Comparison of ENCODE assay signal across 8 cellular contexts in the genomic region with DNA sequence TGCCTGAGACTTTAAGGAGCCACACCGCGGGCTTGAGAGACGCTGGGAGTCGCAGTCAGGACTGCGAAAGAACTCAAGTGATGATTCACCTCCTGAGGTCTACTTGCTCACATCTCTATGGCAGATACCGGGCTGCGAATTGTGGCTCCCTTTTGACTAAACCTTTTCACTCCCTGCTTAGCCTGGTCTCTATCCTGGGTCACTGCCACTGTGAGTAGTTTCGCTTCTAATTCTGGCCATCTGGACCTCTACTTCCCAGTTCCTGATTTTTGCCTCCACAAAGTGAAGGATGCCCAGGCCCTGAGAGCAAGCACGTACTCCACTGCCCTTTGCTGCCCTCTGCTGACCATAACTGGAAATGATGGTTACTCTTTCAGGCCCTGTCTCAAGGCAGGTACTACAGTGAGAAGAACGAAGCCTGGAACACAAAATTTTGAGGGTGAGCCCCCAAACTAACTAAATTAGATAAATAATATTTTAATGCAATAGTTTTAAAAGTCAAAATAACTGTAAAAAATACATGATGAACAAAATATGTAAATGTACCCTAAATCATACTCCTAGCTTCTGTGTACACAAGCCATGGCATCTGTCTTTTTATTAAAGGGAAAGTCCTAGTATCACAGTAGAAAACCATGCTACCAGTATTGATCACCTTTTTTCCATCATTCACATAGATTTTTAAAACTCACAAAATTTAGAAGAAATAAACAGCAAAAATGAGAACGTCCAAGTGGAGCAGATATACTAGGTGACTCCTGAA. TPM values are rescaled to one million over a fixed set of nuclear protein-coding genes. Genes with fewer than 3 reads are reported as not detected.
DNase-seq lines count a peak whose midpoint lies in the region; ATAC-seq and TF ChIP-seq lines count a peak whose summit lies in the region.

No MANE protein-coding gene starts in this region.

- peak; percentile 92 for ATAC-seq in HG03342 (IDR thresholded peaks at IDR 0.05; ENCODE audit: unreplicated experiment)

- peaks cover 25% of the 10 kb centered on the region for H3K4me1 Mint-ChIP-seq in CD14-positive monocyte
- H3K4me1 Mint-ChIP-seq in activated CD4-positive, alpha-beta memory T cell treated with anti-CD3 and anti-CD28 coated beads, Interleukin-2, amount 10 ng/mL, durations not matched to agents 7 days and 5 days, result peaks cover 5% of the 10 kb centered on the region

- CTCF ChIA-PET in activated CD4-positive, alpha-beta memory T cell treated with anti-CD3 and anti-CD28 coated beads, Interleukin-2, amount 10 ng/mL, durations not matched to agents 7 days and 5 days (lab: Charles Lee), result interaction anchor here (1.9 to 2.0 kb wide), 2 partner anchors 13 to 421 kb away, joined by 8 to 10 read pairs; a partner anchor contains a TSS

- DNase-seq in CD14-positive monocyte (ENCODE audit: low spot score) (peak; percentile 74), GM19238 (ENCODE audit: insufficient read length, low spot score) (peak; percentile 33), NCI-H526 treated with DMSO at 0.1 percent for 48 hours (lab: John Stamatoyannopoulos, UW) (peak; percentile 31), medulla oblongata (ENCODE audit: extremely low spot score) (peak; percentile 91)
- DNase-seq in activated CD4-positive, alpha-beta memory T cell treated with anti-CD3 and anti-CD28 coated beads, Interleukin-2, amount 10 ng/mL, durations not matched to agents 7 days and 5 days, result peak; percentile 71
- peak; percentile 64 for DNase-seq in effector CD4-positive, alpha-beta T cell
- DNase-seq in stimulated activated CD4-positive, alpha-beta T cell treated with anti-CD3 and anti-CD28 coated beads, TNF-alpha, amount 100 ng/mL, for 48 hours (ENCODE audit: low read depth in 3 of 3), result peak; percentile 28 to 65 (median 64)

- intact Hi-C loops in CD14-positive monocyte (cut with micrococcal nuclease), result no loop called here

- peaks cover 0 to 3% (median 2%) of the 10 kb centered on the region in 3 donors for H3K27me3 Mint-ChIP-seq in CD14-positive monocyte (ENCODE audit: low read depth in 3 of 3)
- H3K27me3 Mint-ChIP-seq in activated CD4-positive, alpha-beta memory T cell treated with anti-CD3 and anti-CD28 coated beads, Interleukin-2, amount 10 ng/mL, durations not matched to agents 7 days and 5 days, result no peaks in the 10 kb centered on the region

- no peaks in the 10 kb centered on the region for H3K9me3 Mint-ChIP-seq in CD14-positive monocyte
- no peaks in the 10 kb centered on the region for H3K9me3 Mint-ChIP-seq in activated CD4-positive, alpha-beta memory T cell treated with anti-CD3 and anti-CD28 coated beads, Interleukin-2, amount 10 ng/mL, durations not matched to agents 7 days and 5 days

- POLR2A ChIA-PET in activated CD4-positive, alpha-beta memory T cell treated with anti-CD3 and anti-CD28 coated beads, Interleukin-2, amount 10 ng/mL, durations not matched to agents 7 days and 5 days (lab: Charles Lee), result no interaction called here

- no peak overlapping the region for H3K27ac Mint-ChIP-seq in CD14-positive monocyte
- H3K27ac Mint-ChIP-seq in activated CD4-positive, alpha-beta memory T cell treated with anti-CD3 and anti-CD28 coated beads, Interleukin-2, amount 10 ng/mL, durations not matched to agents 7 days and 5 days, result no peak overlapping the region

- H3K4me3 Mint-ChIP-seq in CD14-positive monocyte, result peak overlapping the region; percentile 64 to 72
- H3K4me3 Mint-ChIP-seq in activated CD4-positive, alpha-beta memory T cell treated with anti-CD3 and anti-CD28 coated beads, Interleukin-2, amount 10 ng/mL, durations not matched to agents 7 days and 5 days, result no peak overlapping the region

- H3K36me3 Mint-ChIP-seq in CD14-positive monocyte, result no peaks in the 10 kb centered on the region
- peaks cover 3% of the 10 kb centered on the region for H3K36me3 Mint-ChIP-seq in activated CD4-positive, alpha-beta memory T cell treated with anti-CD3 and anti-CD28 coated beads, Interleukin-2, amount 10 ng/mL, durations not matched to agents 7 days and 5 days (ENCODE audit: low read depth)

- peak; percentile 84 for TF ChIP-seq CTCF in CD14-positive monocyte (IDR thresholded peaks at IDR 0.05)

RNA-seq across cellular contexts. Expression of a gene that starts 16.7 kb away (rescaled TPM):
- polyA plus RNA-seq in CD14-positive monocyte, result under 1 TPM; 0.67 to 0.82 TPM
- total RNA-seq in activated CD4-positive, alpha-beta memory T cell treated with anti-CD3 and anti-CD28 coated beads, Interleukin-2, amount 10 ng/mL, durations not matched to agents 7 days and 5 days, result 10 to 100 TPM; 60.9 to 63.3 TPM

Comparison
In these comparisons a context has a peak if more than half of its experiments do, and no peak if none do; other contexts are left out.
1. Peak in every context shown above with its lines: DNase-seq and ATAC-seq.
2. DNase-seq: peak in every context shown above with its lines; median percentile 91 in medulla oblongata; 74 in CD14-positive monocyte; 71 in activated CD4-positive, alpha-beta memory T cell treated with anti-CD3 and anti-CD28 coated beads, Interleukin-2, amount 10 ng/mL, durations not matched to agents 7 days and 5 days; 64 in effector CD4-positive, alpha-beta T cell; 64 in stimulated activated CD4-positive, alpha-beta T cell treated with anti-CD3 and anti-CD28 coated beads, TNF-alpha, amount 100 ng/mL, for 48 hours; 33 in GM19238; 31 in NCI-H526 treated with DMSO at 0.1 percent for 48 hours.